ENCODE assay signal across 20 cellular contexts in the genomic region with DNA sequence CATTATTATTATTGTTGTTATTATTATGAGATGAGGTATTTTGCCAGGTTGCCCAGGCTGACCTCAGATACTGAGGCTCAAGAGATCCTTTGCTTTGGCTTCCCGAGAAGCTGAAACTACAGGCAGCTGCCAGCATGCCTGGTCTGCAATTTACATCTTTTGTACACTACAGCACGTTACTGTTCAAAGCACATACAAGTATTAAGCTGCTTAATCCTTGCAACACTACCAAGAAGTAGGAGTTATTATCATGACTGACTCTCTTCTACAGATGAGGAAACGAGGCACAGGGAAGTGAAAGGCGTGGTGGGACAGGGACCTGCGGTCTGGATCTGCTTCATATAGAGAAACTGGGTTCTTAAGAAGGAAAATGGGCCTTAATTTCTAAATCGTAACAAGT. TPM values are rescaled to one million over a fixed set of nuclear protein-coding genes. Genes with fewer than 3 reads are reported as not detected.
DNase-seq lines count a peak whose midpoint lies in the region; ATAC-seq, FAIRE-seq and TF ChIP-seq lines count a peak whose summit lies in the region.
"Had no signal": no experiment of that assay in that cellular context is flagged by ENCODE, and none has a peak within 500 bp of the region (broad histone marks: within the 10 kb centered on the region; RNA-seq: fewer than 3 reads in every experiment).

No MANE protein-coding gene starts in this region.

- H3K27me3 ChIP-seq in right atrium auricular region: no peaks in the 10 kb centered on the region
- no peaks in the 10 kb centered on the region for H3K27me3 ChIP-seq in smooth muscle cell (ENCODE audit: low read depth)

- peak overlapping the region; percentile 66 for H3K9ac ChIP-seq in smooth muscle cell (ENCODE audit: low read depth)

- no peak overlapping the region for H3K27ac Mint-ChIP-seq in stimulated activated memory B cell treated with anti-CD40 and anti-IgM and Interleukin-4, amounts not matched to agents 10 μg/mL and 1 μg/mL and 100 μg/mL, for 72 hours
- H3K27ac Mint-ChIP-seq: activated CD8-positive, alpha-beta T cell treated with anti-CD3 and anti-CD28 coated beads for 36 hours; activated T-helper 17 cell treated with anti-CD3 and anti-CD28 coated beads, Interleukin-2, amount 50 U/mL, for 72 hours; nephron progenitor cell had no signal

- no peak overlapping the region for H3K4me3 ChIP-seq in right atrium auricular region
- no peak overlapping the region for H3K4me3 ChIP-seq in smooth muscle cell

- intact Hi-C loops in Right ventricle myocardium superior (cut with DNase I): no loop called here

- DNase-seq in Right ventricle myocardium superior: no peak
- DNase-seq in right atrium auricular region (ENCODE audit: low spot score): no peak
- peak; percentile 51 for DNase-seq in SHP77 treated with DMSO at 0.1 percent for 48 hours (lab: John Stamatoyannopoulos, UW)
- DNase-seq in epithelial cell of prostate (ENCODE audit: low read depth, low spot score): no peak
- no peak for DNase-seq in smooth muscle cell (lab: John Stamatoyannopoulos, UW; ENCODE audit: unreplicated experiment)
- DNase-seq in NCI-H1092 treated with DMSO at 0.1 percent for 48 hours (lab: John Stamatoyannopoulos, UW): no peak
- no peak for DNase-seq in HTR-8/SVneo (ENCODE audit: insufficient read length, low spot score)
- DNase-seq: activated CD8-positive, alpha-beta T cell treated with anti-CD3 and anti-CD28 coated beads for 36 hours; Caco-2; cortex of kidney; GF-D8; NCI-H1694; NCI-H69; nephron progenitor cell; stimulated activated CD4-positive, alpha-beta T cell treated with anti-CD3 and anti-CD28 coated beads, Interleukin-4, amount 100 ng/mL, for 24 hours had no signal

- no peak overlapping the region for H3K4me3 Mint-ChIP-seq in stimulated activated memory B cell treated with anti-CD40 and anti-IgM and Interleukin-4, amounts not matched to agents 10 μg/mL and 1 μg/mL and 100 μg/mL, for 72 hours
- H3K4me3 Mint-ChIP-seq: activated CD8-positive, alpha-beta T cell treated with anti-CD3 and anti-CD28 coated beads for 36 hours; activated T-helper 17 cell treated with anti-CD3 and anti-CD28 coated beads, Interleukin-2, amount 50 U/mL, for 72 hours; nephron progenitor cell; type B pancreatic cell had no signal

- no peak overlapping the region for H3K27ac ChIP-seq in right atrium auricular region
- peak overlapping the region; percentile 76 for H3K27ac ChIP-seq in epithelial cell of prostate
- H3K27ac ChIP-seq in smooth muscle cell (ENCODE audit: low read depth): peak overlapping the region; percentile 90

- H3K36me3 Mint-ChIP-seq in stimulated activated memory B cell treated with anti-CD40 and anti-IgM and Interleukin-4, amounts not matched to agents 10 μg/mL and 1 μg/mL and 100 μg/mL, for 72 hours: no peaks in the 10 kb centered on the region
- H3K36me3 Mint-ChIP-seq: type B pancreatic cell had no signal

- TF ChIP-seq CTCF in right atrium auricular region (IDR thresholded peaks at IDR 0.05): no peak
- no peak for TF ChIP-seq CTCF in smooth muscle cell (IDR thresholded peaks at IDR 0.05; ENCODE audit: borderline replicate concordance, insufficient read depth, poor library complexity, severe bottlenecking)

- peak; percentile 39 for ATAC-seq in Right ventricle myocardium superior (ENCODE audit: poor library complexity)
- ATAC-seq in stimulated activated memory B cell treated with anti-CD40 and anti-IgM and Interleukin-4, amounts not matched to agents 10 μg/mL and 1 μg/mL and 100 μg/mL, for 72 hours: no peak
- ATAC-seq: activated CD8-positive, alpha-beta T cell treated with anti-CD3 and anti-CD28 coated beads for 36 hours; activated T-helper 17 cell treated with anti-CD3 and anti-CD28 coated beads, Interleukin-2, amount 50 U/mL, for 72 hours; sciatic nerve had no signal

- H3K27me3 Mint-ChIP-seq in stimulated activated memory B cell treated with anti-CD40 and anti-IgM and Interleukin-4, amounts not matched to agents 10 μg/mL and 1 μg/mL and 100 μg/mL, for 72 hours: peaks cover 29% of the 10 kb centered on the region
- H3K27me3 Mint-ChIP-seq: type B pancreatic cell had no signal

- no peak for FAIRE-seq in HTR-8/SVneo (lab: Jason Lieb, UNC)

- peaks cover 5% of the 10 kb centered on the region for H3F3A ChIP-seq in smooth muscle cell (ENCODE audit: low read depth)

- no peaks in the 10 kb centered on the region for H3K9me3 ChIP-seq in right atrium auricular region
- H3K9me3 ChIP-seq in smooth muscle cell (replicated peaks; ENCODE audit: low read depth): no peaks in the 10 kb centered on the region
- H3K9me3 ChIP-seq: Caco-2 had no signal

- peak overlapping the region; percentile 76 for H3K4me2 ChIP-seq in smooth muscle cell

- 55% methylated on average over 6 of the region's 6 CpGs for WGBS in smooth muscle cell (ENCODE audit: low lambda C conversion rate)

- no peaks in the 10 kb centered on the region for H3K4me1 Mint-ChIP-seq in stimulated activated memory B cell treated with anti-CD40 and anti-IgM and Interleukin-4, amounts not matched to agents 10 μg/mL and 1 μg/mL and 100 μg/mL, for 72 hours
- H3K4me1 Mint-ChIP-seq: activated T-helper 17 cell treated with anti-CD3 and anti-CD28 coated beads, Interleukin-2, amount 50 U/mL, for 72 hours had no signal

- H3K79me2 ChIP-seq in smooth muscle cell (ENCODE audit: low read depth): no peaks in the 10 kb centered on the region

- H3K4me1 ChIP-seq in right atrium auricular region (peaks cover 0 to 13% of the 10 kb centered on the region in 2 donors), smooth muscle cell (ENCODE audit: low read depth) (no peaks in the 10 kb centered on the region)
- H3K4me1 ChIP-seq: Caco-2 had no signal

- H4K20me1 ChIP-seq in smooth muscle cell (ENCODE audit: low read depth): no peaks in the 10 kb centered on the region

- H3K36me3 ChIP-seq in right atrium auricular region (no peaks in the 10 kb centered on the region), smooth muscle cell (ENCODE audit: low read depth) (no peaks in the 10 kb centered on the region)

- peak overlapping the region; percentile 35 for H2AFZ ChIP-seq in smooth muscle cell (ENCODE audit: low read depth)

- no peaks in the 10 kb centered on the region for H3K9me3 Mint-ChIP-seq in stimulated activated memory B cell treated with anti-CD40 and anti-IgM and Interleukin-4, amounts not matched to agents 10 μg/mL and 1 μg/mL and 100 μg/mL, for 72 hours
- H3K9me3 Mint-ChIP-seq: activated CD8-positive, alpha-beta T cell treated with anti-CD3 and anti-CD28 coated beads for 36 hours; activated T-helper 17 cell treated with anti-CD3 and anti-CD28 coated beads, Interleukin-2, amount 50 U/mL, for 72 hours; nephron progenitor cell; type B pancreatic cell had no signal

RNA-seq across cellular contexts. Expression of a gene that starts 11.6 kb away (rescaled TPM):
- 17.8 TPM for total RNA-seq in Right ventricle myocardium superior
- total RNA-seq in right atrium auricular region: 10 to 100 TPM in 1 of 2 donors, 1 to 10 TPM in 1; 6.3 to 13.2 TPM
- 11.0 and 13.9 TPM in 2 replicates for total RNA-seq in smooth muscle cell
- 9.2 and 14.4 TPM in 2 replicates for polyA plus RNA-seq in smooth muscle cell
- total RNA-seq: activated CD8-positive, alpha-beta T cell treated with anti-CD3 and anti-CD28 coated beads for 36 hours; activated T-helper 17 cell treated with anti-CD3 and anti-CD28 coated beads, Interleukin-2, amount 50 U/mL, for 72 hours; Caco-2 had no signal
- polyA plus RNA-seq: AG04450 had no signal

Comparison
In these comparisons a context has a peak if more than half of its experiments do, and no peak if none do; other contexts are left out.
1. H3K27ac ChIP-seq: peak in epithelial cell of prostate (single experiment) and smooth muscle cell (single experiment); none in right atrium auricular region (0 of 2).